Comparison of ENCODE assay signal across 1 cellular context in the genomic region with DNA sequence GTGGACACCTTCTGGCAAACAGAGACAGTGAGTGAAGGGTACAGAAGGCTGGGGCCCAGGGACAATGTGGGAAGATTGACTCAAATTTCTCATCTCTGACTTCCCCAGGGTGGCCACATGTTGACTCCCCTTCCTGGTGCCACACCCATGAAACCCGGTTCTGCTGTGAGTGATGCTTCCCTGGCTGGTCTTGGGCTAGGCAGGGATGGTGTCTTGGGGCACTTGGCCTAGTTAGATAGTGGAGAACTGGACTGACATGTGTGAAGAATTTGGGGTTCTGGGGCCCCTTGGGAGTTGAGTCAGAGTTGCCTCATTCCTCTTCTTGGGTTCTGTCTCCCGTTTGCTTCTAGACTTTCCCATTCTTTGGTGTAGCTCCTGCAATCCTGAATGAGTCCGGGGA.
TF ChIP-seq lines count a peak whose summit lies in the region.

No MANE protein-coding gene starts in this region.

TF ChIP-seq in IMR-90, 13 proteins besides CTCF, POLR2A, EP300 and RAD21:
- TF ChIP-seq, protein P1, sequence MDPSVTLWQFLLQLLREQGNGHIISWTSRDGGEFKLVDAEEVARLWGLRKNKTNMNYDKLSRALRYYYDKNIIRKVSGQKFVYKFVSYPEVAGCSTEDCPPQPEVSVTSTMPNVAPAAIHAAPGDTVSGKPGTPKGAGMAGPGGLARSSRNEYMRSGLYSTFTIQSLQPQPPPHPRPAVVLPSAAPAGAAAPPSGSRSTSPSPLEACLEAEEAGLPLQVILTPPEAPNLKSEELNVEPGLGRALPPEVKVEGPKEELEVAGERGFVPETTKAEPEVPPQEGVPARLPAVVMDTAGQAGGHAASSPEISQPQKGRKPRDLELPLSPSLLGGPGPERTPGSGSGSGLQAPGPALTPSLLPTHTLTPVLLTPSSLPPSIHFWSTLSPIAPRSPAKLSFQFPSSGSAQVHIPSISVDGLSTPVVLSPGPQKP (IDR thresholded peaks at IDR 0.05; ENCODE audit: borderline replicate concordance, low read depth, low read length) = no peak
- no peak for TF ChIP-seq NFE2L2 (IDR thresholded peaks at IDR 0.05; ENCODE audit: low read depth, low read length)
- TF ChIP-seq RFX5 (IDR thresholded peaks at IDR 0.05; ENCODE audit: low read depth, low read length) = no peak
- TF ChIP-seq, protein P2, sequence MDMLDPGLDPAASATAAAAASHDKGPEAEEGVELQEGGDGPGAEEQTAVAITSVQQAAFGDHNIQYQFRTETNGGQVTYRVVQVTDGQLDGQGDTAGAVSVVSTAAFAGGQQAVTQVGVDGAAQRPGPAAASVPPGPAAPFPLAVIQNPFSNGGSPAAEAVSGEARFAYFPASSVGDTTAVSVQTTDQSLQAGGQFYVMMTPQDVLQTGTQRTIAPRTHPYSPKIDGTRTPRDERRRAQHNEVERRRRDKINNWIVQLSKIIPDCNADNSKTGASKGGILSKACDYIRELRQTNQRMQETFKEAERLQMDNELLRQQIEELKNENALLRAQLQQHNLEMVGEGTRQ (IDR thresholded peaks at IDR 0.05; ENCODE audit: low read depth, low read length) = no peak
- TF ChIP-seq CEBPB (IDR thresholded peaks at IDR 0.05; ENCODE audit: low read depth, low read length) = no peak
- no peak for TF ChIP-seq CHD1 (IDR thresholded peaks at IDR 0.05; ENCODE audit: low read depth, low read length)
- TF ChIP-seq MXI1 (IDR thresholded peaks at IDR 0.05; ENCODE audit: borderline replicate concordance, low read depth, low read length) = no peak
- TF ChIP-seq BHLHE40 (IDR thresholded peaks at IDR 0.05; ENCODE audit: low read depth, low read length) = no peak
- TF ChIP-seq SMC3 (IDR thresholded peaks at IDR 0.05; ENCODE audit: low read depth, low read length) = no peak
- TF ChIP-seq FOS (IDR thresholded peaks at IDR 0.05; ENCODE audit: low read depth, low read length) = no peak
- no peak for TF ChIP-seq RCOR1 (IDR thresholded peaks at IDR 0.05; ENCODE audit: insufficient replicate concordance, low read length)
- TF ChIP-seq MAFK (IDR thresholded peaks at IDR 0.05; ENCODE audit: low read depth, low read length) = no peak
- no peak for TF ChIP-seq MAZ (IDR thresholded peaks at IDR 0.05; ENCODE audit: borderline replicate concordance, low read depth, low read length)
